ENCODE assay signal across 9 cellular contexts in genomic region chr9:128421474-128422010, GRCh38. TPM values are rescaled to one million over a fixed set of nuclear protein-coding genes. Genes with fewer than 3 reads are reported as not detected.
A peak's percentile ranks its signal among the peaks of the same experiment; 100 is the strongest.
DNase-seq lines count a peak whose midpoint lies in the region; ATAC-seq and TF ChIP-seq lines count a peak whose summit lies in the region.
"Had no signal": no experiment of that assay in that cellular context is flagged by ENCODE, and none has a peak within 500 bp of the region (broad histone marks: within the 10 kb centered on the region; RNA-seq: fewer than 3 reads in every experiment).

No MANE protein-coding gene starts in this region.

- no peaks in the 10 kb centered on the region for H3K9me3 ChIP-seq in left ventricle myocardium inferior (replicated peaks)
- H3K9me3 ChIP-seq: mucosa of descending colon had no signal

- no peak for DNase-seq in HFF-Myc (ENCODE audit: extremely low read depth, low read depth)
- no peak for DNase-seq in activated B cell treated with CpG ODN at 0.5 μM for 24 hours
- peak; percentile 38 for DNase-seq in left ventricle myocardium inferior
- DNase-seq in stimulated activated naive B cell treated with anti-CD40 and anti-IgM and Interleukin-4, amounts not matched to agents 10 μg/mL and 1 μg/mL and 100 μg/mL, for 72 hours: no peak
- DNase-seq in stimulated activated CD4-positive, alpha-beta T cell treated with anti-CD3 and anti-CD28 coated beads, Interleukin-1b, Interleukin-23, amount 100 ng/mL, for 48 hours: no peak
- no peak for DNase-seq in G401 (ENCODE audit: low spot score)
- DNase-seq in erythroblast (lab: John Stamatoyannopoulos, UW): no peak

- ATAC-seq in activated B cell treated with CpG ODN at 0.5 μM for 24 hours (ENCODE audit: low read depth) (no peak), GM18505 (IDR thresholded peaks at IDR 0.05; ENCODE audit: unreplicated experiment) (no peak)
- ATAC-seq in stimulated activated naive B cell treated with anti-CD40 and anti-IgM and Interleukin-4, amounts not matched to agents 10 μg/mL and 1 μg/mL and 100 μg/mL, for 72 hours (replicated peaks): no peak

- H3K4me1 ChIP-seq in left ventricle myocardium inferior: peaks cover 29% of the 10 kb centered on the region

- TF ChIP-seq POLR2A in GM18505 (IDR thresholded peaks at IDR 0.05; ENCODE audit: borderline replicate concordance, extremely low read depth, insufficient read depth, insufficient read length) (no peak), erythroblast (IDR thresholded peaks at IDR 0.05; ENCODE audit: low read length) (no peak)

- H3K4me3 Mint-ChIP-seq in activated B cell treated with CpG ODN at 0.5 μM for 24 hours: peak overlapping the region; percentile 74
- peak overlapping the region; percentile 84 to 85 for H3K4me3 Mint-ChIP-seq in stimulated activated naive B cell treated with anti-CD40 and anti-IgM and Interleukin-4, amounts not matched to agents 10 μg/mL and 1 μg/mL and 100 μg/mL, for 72 hours

- peaks cover 30% of the 10 kb centered on the region for H3K27me3 ChIP-seq in left ventricle myocardium inferior (ENCODE audit: low read depth)

- H3K4me1 Mint-ChIP-seq in activated B cell treated with CpG ODN at 0.5 μM for 24 hours: peaks cover 8% of the 10 kb centered on the region
- peaks cover 7 to 20% of the 10 kb centered on the region in 2 donors for H3K4me1 Mint-ChIP-seq in stimulated activated naive B cell treated with anti-CD40 and anti-IgM and Interleukin-4, amounts not matched to agents 10 μg/mL and 1 μg/mL and 100 μg/mL, for 72 hours

- no peaks in the 10 kb centered on the region for H3K36me3 ChIP-seq in left ventricle myocardium inferior

- POLR2A ChIA-PET in activated B cell treated with CpG ODN at 0.5 μM for 24 hours (lab: Charles Lee): interaction anchor here (0.6 to 0.8 kb wide), 3 partner anchors 34 to 146 kb away, joined by 3 read pairs; partner anchors contain the start of genes GOLGA2 and SWI5

- H3K4me3 ChIP-seq in HFF-Myc (replicated peaks; ENCODE audit: low read depth, low read length): peak overlapping the region; percentile 60
- H3K4me3 ChIP-seq in left ventricle myocardium inferior: peak overlapping the region; percentile 99

- TF ChIP-seq CTCF in HFF-Myc (IDR thresholded peaks at IDR 0.05; ENCODE audit: low read depth, low read length, missing control alignments) (no peak), activated B cell treated with CpG ODN at 0.5 μM for 24 hours (IDR thresholded peaks at IDR 0.05) (no peak), left ventricle myocardium inferior (IDR thresholded peaks at IDR 0.05; ENCODE audit: borderline replicate concordance) (no peak)

- no peaks in the 10 kb centered on the region for H3K9me3 Mint-ChIP-seq in activated B cell treated with CpG ODN at 0.5 μM for 24 hours
- no peaks in the 10 kb centered on the region for H3K9me3 Mint-ChIP-seq in stimulated activated naive B cell treated with anti-CD40 and anti-IgM and Interleukin-4, amounts not matched to agents 10 μg/mL and 1 μg/mL and 100 μg/mL, for 72 hours

- intact Hi-C loops in activated B cell treated with CpG ODN at 0.5 μM for 24 hours (cut with micrococcal nuclease) (loop anchor here (2.0 kb wide), 2 partner anchors 17 to 99 kb away; partner anchors contain the start of genes COQ4 and TRUB2), left ventricle myocardium inferior (cut with micrococcal nuclease) (no loop called here)

- no peaks in the 10 kb centered on the region for H3K36me3 Mint-ChIP-seq in activated B cell treated with CpG ODN at 0.5 μM for 24 hours (ENCODE audit: low read depth)
- no peaks in the 10 kb centered on the region for H3K36me3 Mint-ChIP-seq in stimulated activated naive B cell treated with anti-CD40 and anti-IgM and Interleukin-4, amounts not matched to agents 10 μg/mL and 1 μg/mL and 100 μg/mL, for 72 hours

- peaks cover 9% of the 10 kb centered on the region for H3K27me3 Mint-ChIP-seq in activated B cell treated with CpG ODN at 0.5 μM for 24 hours
- peaks cover 12 to 28% of the 10 kb centered on the region in 2 donors for H3K27me3 Mint-ChIP-seq in stimulated activated naive B cell treated with anti-CD40 and anti-IgM and Interleukin-4, amounts not matched to agents 10 μg/mL and 1 μg/mL and 100 μg/mL, for 72 hours

- in situ Hi-C loops in G401 (cut with HindIII; ENCODE audit: low sequenced_read_pairs): no loop called here

- CTCF ChIA-PET in activated B cell treated with CpG ODN at 0.5 μM for 24 hours (lab: Charles Lee): interaction anchor here (2.5 kb wide), 1 partner anchor 59 kb away, joined by 20 read pairs; no protein-coding TSS in a partner anchor

- no peak overlapping the region for H3K27ac Mint-ChIP-seq in activated B cell treated with CpG ODN at 0.5 μM for 24 hours
- no peak overlapping the region for H3K27ac Mint-ChIP-seq in stimulated activated naive B cell treated with anti-CD40 and anti-IgM and Interleukin-4, amounts not matched to agents 10 μg/mL and 1 μg/mL and 100 μg/mL, for 72 hours

- H3K27ac ChIP-seq in left ventricle myocardium inferior (replicated peaks): peak overlapping the region; percentile 89

RNA-seq across cellular contexts. Expression of gene CERCAM, which starts 0.9 kb away (rescaled TPM):
- total RNA-seq in activated B cell treated with CpG ODN at 0.5 μM for 24 hours (1.7 TPM in 2 replicates), left ventricle myocardium inferior (8.5 TPM)
- total RNA-seq in G401 (2014; rRNA removed; shearing (Covaris generic)): 10.6 and 11.9 TPM in 2 replicates

RNA-seq across cellular contexts. Expression of gene ODF2, which starts 34.3 kb away (rescaled TPM):
- total RNA-seq in activated B cell treated with CpG ODN at 0.5 μM for 24 hours (41.2 and 45.7 TPM in 2 replicates), left ventricle myocardium inferior (16.7 TPM)
- total RNA-seq in G401 (2014; rRNA removed; shearing (Covaris generic)): 52.9 and 60.7 TPM in 2 replicates

RNA-seq across cellular contexts. Expression of gene URM1, which starts 50.4 kb away (rescaled TPM):
- 55.8 and 65.1 TPM in 2 replicates for total RNA-seq in activated B cell treated with CpG ODN at 0.5 μM for 24 hours
- 57.0 TPM for total RNA-seq in left ventricle myocardium inferior
- total RNA-seq in G401 (2014; rRNA removed; shearing (Covaris generic)): 58.2 and 61.5 TPM in 2 replicates
